In the genomic region with DNA sequence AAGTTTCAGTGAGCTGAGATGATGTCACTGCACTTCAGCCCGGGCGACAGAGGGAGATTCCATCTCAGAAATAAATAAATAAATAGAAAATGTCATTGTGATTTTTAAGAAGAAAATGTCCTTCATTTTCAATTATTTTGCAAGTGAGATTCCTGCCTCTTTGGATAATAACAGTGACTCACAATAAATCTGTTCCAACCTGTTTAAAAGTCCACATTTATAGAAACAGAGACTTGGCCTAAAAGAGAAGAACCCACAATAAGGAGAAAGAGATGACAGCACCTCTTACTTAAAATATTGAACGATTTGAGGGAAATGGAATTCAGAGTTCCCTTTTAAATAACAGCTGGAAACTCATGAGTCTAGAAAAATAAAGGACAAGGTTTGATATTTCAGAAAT, we compare ENCODE assay signal across 25 cellular contexts.
"Had no signal": no experiment of that assay in that cellular context is flagged by ENCODE, and none has a peak within 500 bp of the region (broad histone marks: within the 10 kb centered on the region; RNA-seq: fewer than 3 reads in every experiment).

No MANE protein-coding gene starts in this region.

- DNase-seq: Kasumi-1; MG63; NCI-H1092 treated with DMSO at 0.1 percent for 48 hours; NCI-H1436; NCI-H187; NCI-H2029; NCI-H2081 treated with DMSO at 0.1 percent for 48 hours; NCI-H2171; NCI-H226; NCI-H446; NCI-H510A; NCI-H524 treated with DMSO at 0.1 percent for 48 hours; NCI-H69; NCI-H774; NK-92 treated with Interleukin-12 subunit alpha and Interleukin-12 subunit beta, amount 100 ng/mL, for 24 hours; PC-3; Peyer's patch; SHP77; SK-N-SH; SW 1271; T-cell had no signal

- H3K9ac ChIP-seq: KMS-11, SK-N-SH had no signal

- H3K36me3 ChIP-seq: MG63, Peyer's patch had no signal

- H3K9me3 Mint-ChIP-seq: IgD-negative memory B cell, T-cell had no signal

- H3K27me3 Mint-ChIP-seq: T-cell had no signal

- ATAC-seq: K562, PC-3, T-cell had no signal

- H3K4me3 Mint-ChIP-seq: IgD-negative memory B cell, T-cell had no signal

- H3K36me3 Mint-ChIP-seq: T-cell had no signal

- H3K4me1 ChIP-seq: Peyer's patch had no signal

- H3K9me3 ChIP-seq: MG63, Peyer's patch, SK-N-SH had no signal

- H3K27me3 ChIP-seq: MG63, Peyer's patch had no signal

- H3K4me3 ChIP-seq: K562, MG63, Peyer's patch had no signal

- H3K4me1 Mint-ChIP-seq: IgD-negative memory B cell, T-cell had no signal

- H3K4me2 ChIP-seq: KMS-11, SK-N-SH had no signal

- H3K27ac Mint-ChIP-seq: IgD-negative memory B cell, T-cell had no signal

- H3K27ac ChIP-seq: HL-60, KMS-11, Peyer's patch had no signal
